In genomic region chr16:48384305-48384981, GRCh38 we compare ENCODE assay signal across 8 cellular contexts. TPM values are rescaled to one million over a fixed set of nuclear protein-coding genes. Genes with fewer than 3 reads are reported as not detected.
A peak's percentile ranks its signal among the peaks of the same experiment; 100 is the strongest.
DNase-seq lines count a peak whose midpoint lies in the region; ATAC-seq and TF ChIP-seq lines count a peak whose summit lies in the region.

No MANE protein-coding gene starts in this region.

- H3K18ac ChIP-seq in H9 (ENCODE audit: insufficient read length, low read depth, low read length), result peak overlapping the region; percentile 82

- H3K79me1 ChIP-seq in H9 (ENCODE audit: insufficient read depth, low read depth, low read length, poor library complexity, severe bottlenecking), result no peaks in the 10 kb centered on the region

- H3K4me1 ChIP-seq in H9 (ENCODE audit: insufficient read depth, low read length) (peaks cover 4% of the 10 kb centered on the region; the same call in 1 of the 2 replicates), suprapubic skin (peaks cover 55% of the 10 kb centered on the region)

- no peak overlapping the region for H3T11ph ChIP-seq in H9 (ENCODE audit: low read length)

- peak overlapping the region; percentile 98 for H3K4me3 ChIP-seq in suprapubic skin

- no peak overlapping the region for H2BK120ac ChIP-seq in H9 (ENCODE audit: low read depth, low read length, poor library complexity, severe bottlenecking)

- peak overlapping the region; percentile 65 for H3K27ac ChIP-seq in H9 (ENCODE audit: insufficient read length, low read depth, low read length)
- H3K27ac ChIP-seq in suprapubic skin, result peak overlapping the region; percentile 100

- H2BK5ac ChIP-seq in H9 (ENCODE audit: insufficient read length, low read length), result no peak overlapping the region

- no peaks in the 10 kb centered on the region for H3K36me3 ChIP-seq in suprapubic skin

- peak; percentile 31 for ATAC-seq in effector memory CD8-positive, alpha-beta T cell (replicated peaks)

- H2AK5ac ChIP-seq in H9 (ENCODE audit: insufficient read length, low read length), result no peak overlapping the region

- peaks cover 10% of the 10 kb centered on the region for H3K23me2 ChIP-seq in H9 (ENCODE audit: insufficient read length, low read depth, low read length, poor library complexity, severe bottlenecking)

- peak overlapping the region; percentile 12 for H4K5ac ChIP-seq in H9 (ENCODE audit: insufficient read length, low read depth, low read length)

- peaks cover 45% of the 10 kb centered on the region for H3K79me2 ChIP-seq in H9 (ENCODE audit: insufficient read depth, low read length)

- no peak overlapping the region for H3K56ac ChIP-seq in H9 (ENCODE audit: insufficient read length, low read depth, low read length)

- no peaks in the 10 kb centered on the region; the same call in 1 of the 2 replicates for H3K27me3 Mint-ChIP-seq in H9 (ENCODE audit: low read depth)
- no peaks in the 10 kb centered on the region for H3K27me3 Mint-ChIP-seq in effector memory CD8-positive, alpha-beta T cell

- H3K4ac ChIP-seq in H9 (ENCODE audit: low read depth, low read length), result peak overlapping the region; percentile 69; the same call in 1 of the 2 replicates

- no peak for TF ChIP-seq POLR2A in suprapubic skin (IDR thresholded peaks at IDR 0.05)

- H3K36me3 Mint-ChIP-seq in H9 (ENCODE audit: insufficient read depth in 1 of 3, low read depth in 3 of 3), result peaks cover 0 to 2% (median 0%) of the 10 kb centered on the region in 3 experiments; a peak in 2 of 7 replicates
- peaks cover 14% of the 10 kb centered on the region for H3K36me3 Mint-ChIP-seq in effector memory CD8-positive, alpha-beta T cell (ENCODE audit: insufficient read depth)

- WGBS in H9 (ENCODE audit: extremely low coverage, insufficient read length, low lambda C conversion rate), result no CpG with 5 or more reads among the region's 72 CpGs
- WGBS in suprapubic skin, result 2% methylated on average over 20 of the region's 72 CpGs

- no peak overlapping the region for H2BK20ac ChIP-seq in H9 (ENCODE audit: low read depth, low read length, poor library complexity, severe bottlenecking)

- peak overlapping the region; percentile 90 to 99 for H3K4me3 Mint-ChIP-seq in H9
- H3K4me3 Mint-ChIP-seq in effector memory CD8-positive, alpha-beta T cell, result peak overlapping the region; percentile 86 to 91

- H2BK15ac ChIP-seq in H9 (ENCODE audit: low read depth, low read length), result no peak overlapping the region

- H4K91ac ChIP-seq in H9 (ENCODE audit: insufficient read length, low read depth, low read length), result no peak overlapping the region

- no peak for TF ChIP-seq EP300 in suprapubic skin (IDR thresholded peaks at IDR 0.05)

- no peak overlapping the region for H2AFZ ChIP-seq in H9 (ENCODE audit: low read length)

- H3K23ac ChIP-seq in H9 (ENCODE audit: insufficient read length, low read depth, low read length), result no peak overlapping the region

- H3K9me3 Mint-ChIP-seq in H9, result 0 out of 5 replicates have a peak, but pooled peaks cover 0 to 3% of the 10 kb centered on the region in 2 experiments
- H3K9me3 Mint-ChIP-seq in effector memory CD8-positive, alpha-beta T cell, result no peaks in the 10 kb centered on the region

- DNase-seq in activated CD4-positive, alpha-beta T cell treated with anti-CD3 and anti-CD28 coated beads for 48 hours, result peak; percentile 33
- DNase-seq in activated CD4-positive, alpha-beta T cell treated with anti-CD3 and anti-CD28 coated beads, Interleukin-2, amount 50 U/mL, for 4 hours, result no peak
- DNase-seq in H9 (peak; percentile 69), LHCN-M2 (ENCODE audit: low read depth) (peak; percentile 44), medulla oblongata (ENCODE audit: extremely low spot score) (peak; percentile 60), suprapubic skin (ENCODE audit: low spot score in 2 of 2) (peak in 1 of 2 donors; percentile 76)
- DNase-seq in activated CD4-positive, alpha-beta T cell treated with anti-CD3 and anti-CD28 coated beads, Interleukin-2, amount 50 U/mL, for 48 hours, result peak; percentile 24 to 43
- peak in 2 of 3 experiments; percentile 4 to 6 for DNase-seq in effector memory CD8-positive, alpha-beta T cell

- peak overlapping the region; percentile 62; the same call in 1 of the 2 replicates for H3K14ac ChIP-seq in H9 (ENCODE audit: insufficient read depth, low read length)

- H3K27ac Mint-ChIP-seq in H9, result peak overlapping the region; percentile 85 to 99 (median 96)
- peak overlapping the region; percentile 89 to 91 for H3K27ac Mint-ChIP-seq in effector memory CD8-positive, alpha-beta T cell

- no peak overlapping the region for H2BK12ac ChIP-seq in H9 (ENCODE audit: insufficient read length, low read depth, low read length)

- H3K4me1 Mint-ChIP-seq in H9, result peaks cover 29 to 46% of the 10 kb centered on the region in 2 experiments
- H3K4me1 Mint-ChIP-seq in effector memory CD8-positive, alpha-beta T cell (ENCODE audit: low read depth in 2 of 2), result peaks cover 24 to 30% of the 10 kb centered on the region in 2 donors

- H4K20me1 ChIP-seq in H9 (ENCODE audit: control insufficient read depth, insufficient read depth, insufficient read length), result no peaks in the 10 kb centered on the region

- H3K4me2 ChIP-seq in H9 (ENCODE audit: insufficient read depth, insufficient read length, low read length), result peak overlapping the region; percentile 99

- TF ChIP-seq CTCF in H9 (conservative IDR thresholded peaks at IDR 0.05), result no peak
- TF ChIP-seq CTCF in suprapubic skin (IDR thresholded peaks at IDR 0.05), result no peak

- H3K27me3 ChIP-seq in H9 (ENCODE audit: insufficient read depth, low read length) (no peaks in the 10 kb centered on the region), suprapubic skin (no peaks in the 10 kb centered on the region)

- H4K8ac ChIP-seq in H9 (replicated peaks; ENCODE audit: insufficient read length, low read depth, low read length), result no peak overlapping the region

- peak overlapping the region; percentile 90 for H3K9ac ChIP-seq in H9 (ENCODE audit: extremely low read depth, insufficient read length, low read length)

- H3K9me3 ChIP-seq in H9 (ENCODE audit: control insufficient read depth, low read depth, low read length), result no peaks in the 10 kb centered on the region
- H3K9me3 ChIP-seq in suprapubic skin, result no peaks in the 10 kb centered on the region

RNA-seq across cellular contexts. Expression of gene SIAH1, which starts 0.8 kb away (rescaled TPM):
- total RNA-seq in H9 (2021), result 32.8 and 33.2 TPM in 2 replicates
- total RNA-seq in LHCN-M2 (2014; rRNA removed), result 14.6 and 17.3 TPM in 2 replicates
- 7.7 TPM for polyA plus RNA-seq in LHCN-M2 (2012)
- total RNA-seq in suprapubic skin, result 10 to 100 TPM; 26.2 to 44.3 (median 31.6) TPM

Comparison
In these comparisons a context has a peak if more than half of its experiments do, and no peak if none do; other contexts are left out.
1. DNase-seq: peak in activated CD4-positive, alpha-beta T cell treated with anti-CD3 and anti-CD28 coated beads for 48 hours (single experiment), H9 (single experiment), LHCN-M2 (single experiment), activated CD4-positive, alpha-beta T cell treated with anti-CD3 and anti-CD28 coated beads, Interleukin-2, amount 50 U/mL, for 48 hours (2 of 2), effector memory CD8-positive, alpha-beta T cell (2 of 3) and medulla oblongata (single experiment); none in activated CD4-positive, alpha-beta T cell treated with anti-CD3 and anti-CD28 coated beads, Interleukin-2, amount 50 U/mL, for 4 hours (0 of 2).